In genomic region chr6:107330190-107330589, GRCh38 we compare ENCODE assay signal across 9 cellular contexts.
DNase-seq lines count a peak whose midpoint lies in the region; ATAC-seq and TF ChIP-seq lines count a peak whose summit lies in the region.
"Had no signal": no experiment of that assay in that cellular context is flagged by ENCODE, and none has a peak within 500 bp of the region (broad histone marks: within the 10 kb centered on the region; RNA-seq: fewer than 3 reads in every experiment).

No MANE protein-coding gene starts in this region.

- DNase-seq in activated CD4-positive, CD25-positive, alpha-beta regulatory T cell (lab: John Stamatoyannopoulos, UW): no peak
- no peak for DNase-seq in HuH-7 (ENCODE audit: low spot score)
- no peak for DNase-seq in LoVo (ENCODE audit: low spot score)
- DNase-seq in Ammon's horn (ENCODE audit: low spot score): no peak
- DNase-seq: ACHN had no signal

- peak; percentile 81 to 84 for ATAC-seq in activated CD4-positive, CD25-positive, alpha-beta regulatory T cell treated with anti-CD3 and anti-CD28 coated beads, Interleukin-2, amount 50 U/mL, for 24 hours
- ATAC-seq in HG02885 (IDR thresholded peaks at IDR 0.05; ENCODE audit: poor library complexity, unreplicated experiment): peak; percentile 97
- peak; percentile 96 for ATAC-seq in stimulated activated memory B cell treated with anti-CD40 and anti-IgM and Interleukin-4, amounts not matched to agents 10 μg/mL and 1 μg/mL and 100 μg/mL, for 72 hours

- no peaks in the 10 kb centered on the region for H3K27me3 Mint-ChIP-seq in stimulated activated memory B cell treated with anti-CD40 and anti-IgM and Interleukin-4, amounts not matched to agents 10 μg/mL and 1 μg/mL and 100 μg/mL, for 72 hours

- 0 out of 2 replicates have a peak, but pooled peaks have one; percentile 23 for TF ChIP-seq POLR2A in Raji (IDR thresholded peaks at IDR 0.05; ENCODE audit: insufficient read depth, low read depth, low read length)

- H3K4me1 Mint-ChIP-seq in stimulated activated memory B cell treated with anti-CD40 and anti-IgM and Interleukin-4, amounts not matched to agents 10 μg/mL and 1 μg/mL and 100 μg/mL, for 72 hours: peaks cover 18% of the 10 kb centered on the region

- peak overlapping the region; percentile 80 for H3K27ac Mint-ChIP-seq in stimulated activated memory B cell treated with anti-CD40 and anti-IgM and Interleukin-4, amounts not matched to agents 10 μg/mL and 1 μg/mL and 100 μg/mL, for 72 hours

- peaks cover 14% of the 10 kb centered on the region for H3K36me3 Mint-ChIP-seq in stimulated activated memory B cell treated with anti-CD40 and anti-IgM and Interleukin-4, amounts not matched to agents 10 μg/mL and 1 μg/mL and 100 μg/mL, for 72 hours

- H3K4me3 Mint-ChIP-seq in stimulated activated memory B cell treated with anti-CD40 and anti-IgM and Interleukin-4, amounts not matched to agents 10 μg/mL and 1 μg/mL and 100 μg/mL, for 72 hours: peak overlapping the region; percentile 46

- H3K9me3 Mint-ChIP-seq in stimulated activated memory B cell treated with anti-CD40 and anti-IgM and Interleukin-4, amounts not matched to agents 10 μg/mL and 1 μg/mL and 100 μg/mL, for 72 hours: no peaks in the 10 kb centered on the region
